Comparison of ENCODE assay signal across 8 cellular contexts in the genomic region with DNA sequence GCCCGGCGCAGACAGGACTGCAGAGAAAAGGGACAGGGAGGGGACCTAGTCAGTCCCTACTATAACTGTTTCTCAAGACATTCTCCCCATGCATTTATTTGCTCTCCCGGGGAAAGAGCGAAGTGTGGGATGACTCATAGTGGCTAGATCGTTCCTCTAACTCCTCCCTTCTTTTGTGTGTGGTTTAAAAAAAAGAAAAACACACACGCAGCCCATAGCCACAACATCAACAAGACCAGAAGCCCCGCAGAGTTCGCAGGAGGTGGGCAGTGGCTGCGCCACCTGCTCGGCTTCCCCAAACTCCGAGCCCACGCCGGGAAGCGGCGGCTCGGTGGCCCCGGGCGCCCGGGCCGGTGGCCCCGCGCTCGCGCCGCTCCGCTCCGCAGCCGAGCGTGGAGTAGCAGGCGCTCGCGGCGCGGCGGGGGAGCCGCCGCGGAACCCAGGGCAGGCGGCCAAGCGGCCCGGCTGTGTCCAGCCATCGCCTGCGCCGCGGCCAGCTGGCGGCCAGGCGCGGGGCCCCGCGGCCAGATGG.
DNase-seq lines count a peak whose midpoint lies in the region; TF ChIP-seq lines count a peak whose summit lies in the region.

No MANE protein-coding gene starts in this region.

- H3K36me3 ChIP-seq in brain microvascular endothelial cell (replicated peaks) (no peaks in the 10 kb centered on the region), iPS-18a (ENCODE audit: control insufficient read depth, low read depth, low read length) (peaks cover 14% of the 10 kb centered on the region)

- TF ChIP-seq CTCF in brain microvascular endothelial cell (IDR thresholded peaks at IDR 0.05; ENCODE audit: low read depth, low read length, missing control alignments), result no peak

- peak; percentile 17 for DNase-seq in GOT3 (lab: John Stamatoyannopoulos, UW)
- peak; percentile 16 for DNase-seq in KG1 (lab: John Stamatoyannopoulos, UW)
- peak; percentile 58 for DNase-seq in T-helper 2 cell treated with Interferon-gamma antibody and Interleukin-4, amounts not matched to agents 5 μg/mL and 100 μg/mL, for 36 hours (ENCODE audit: low spot score)
- peak; percentile 84 for DNase-seq in brain microvascular endothelial cell
- DNase-seq in skeletal muscle cell (ENCODE audit: low read depth), result peak; percentile 60
- no peak for DNase-seq in NCI-H1048 (lab: John Stamatoyannopoulos, UW)

- H3K4me3 ChIP-seq in GM08714 (ENCODE audit: low read length) (peak overlapping the region; percentile 95), brain microvascular endothelial cell (ENCODE audit: low read depth, low read length) (peak overlapping the region; percentile 74), iPS-18a (ENCODE audit: low read length) (peak overlapping the region; percentile 75), skeletal muscle cell (ENCODE audit: low read depth, low read length) (peak overlapping the region; percentile 71)

- no peaks in the 10 kb centered on the region for H3K9me3 ChIP-seq in iPS-18a (ENCODE audit: control insufficient read depth, low read depth, low read length)

- H3K27ac ChIP-seq in brain microvascular endothelial cell (peak overlapping the region; percentile 47), iPS-18a (ENCODE audit: low read length) (no peak overlapping the region)

- H3K4me1 ChIP-seq in iPS-18a (ENCODE audit: control insufficient read depth, low read depth, low read length), result no peaks in the 10 kb centered on the region

- H3K4me3 Mint-ChIP-seq in T-helper 2 cell treated with Interferon-gamma antibody and Interleukin-4, amounts not matched to agents 5 μg/mL and 100 μg/mL, for 36 hours, result peak overlapping the region; percentile 89

- H3K9me3 Mint-ChIP-seq in T-helper 2 cell treated with Interferon-gamma antibody and Interleukin-4, amounts not matched to agents 5 μg/mL and 100 μg/mL, for 36 hours, result no peaks in the 10 kb centered on the region

- H3K27me3 ChIP-seq in brain microvascular endothelial cell (replicated peaks) (no peaks in the 10 kb centered on the region), iPS-18a (ENCODE audit: control insufficient read depth, insufficient read depth, low read length) (peaks cover 12% of the 10 kb centered on the region)

- in situ Hi-C loops in brain microvascular endothelial cell (cut with HindIII; ENCODE audit: low pct_ligation_motif_present, low sequenced_read_pairs), result no loop called here

- H3K36me3 Mint-ChIP-seq in T-helper 2 cell treated with Interferon-gamma antibody and Interleukin-4, amounts not matched to agents 5 μg/mL and 100 μg/mL, for 36 hours (ENCODE audit: low read depth), result peaks cover 6% of the 10 kb centered on the region

- peaks cover 16% of the 10 kb centered on the region for H3K27me3 Mint-ChIP-seq in T-helper 2 cell treated with Interferon-gamma antibody and Interleukin-4, amounts not matched to agents 5 μg/mL and 100 μg/mL, for 36 hours (ENCODE audit: low read depth)

- peak overlapping the region; percentile 45 for H3K9ac ChIP-seq in iPS-18a (ENCODE audit: low read length)

- H3K4me1 Mint-ChIP-seq in T-helper 2 cell treated with Interferon-gamma antibody and Interleukin-4, amounts not matched to agents 5 μg/mL and 100 μg/mL, for 36 hours (ENCODE audit: low read depth), result peaks cover 31% of the 10 kb centered on the region

- peak overlapping the region; percentile 94 for H3K27ac Mint-ChIP-seq in T-helper 2 cell treated with Interferon-gamma antibody and Interleukin-4, amounts not matched to agents 5 μg/mL and 100 μg/mL, for 36 hours
